Comparison of ENCODE assay signal across 1 cellular context in genomic region chr12:46557539-46558373, GRCh38.
A peak's percentile ranks its signal among the peaks of the same experiment; 100 is the strongest.
TF ChIP-seq lines count a peak whose summit lies in the region.

No MANE protein-coding gene starts in this region.

TF ChIP-seq in K562, 482 proteins besides CTCF, POLR2A, EP300 and RAD21 (continued from another document and continues in another):
- TF ChIP-seq U2AF1 (optimal IDR thresholded peaks at IDR 0.05; ENCODE audit: low read depth, low read length) (no peak), ZC3H8 (IDR thresholded peaks at IDR 0.05) (no peak), EHMT2 (IDR thresholded peaks at IDR 0.05) (peak; percentile 92; the same call in 1 of the 2 replicates), SMARCA4 (IDR thresholded peaks at IDR 0.05) (peak; percentile 82), CREM (IDR thresholded peaks at IDR 0.05; ENCODE audit: low read depth) (no peak), UBTF (IDR thresholded peaks at IDR 0.05; ENCODE audit: borderline replicate concordance in 1 of 2, low read depth in 2 of 2, low read length in 2 of 2) (no peak), ZNF232 (CRISPR knock-in tag; IDR thresholded peaks at IDR 0.05) (no peak), GTF2E2 (tag; IDR thresholded peaks at IDR 0.05) (0 out of 2 replicates have a peak, but pooled peaks have one; percentile 73), PHF8 (IDR thresholded peaks at IDR 0.05; ENCODE audit: borderline replicate concordance, low read length) (no peak), REST (CRISPR knock-in tag; IDR thresholded peaks at IDR 0.05; ENCODE audit: low read depth) (no peak), PHF20 (IDR thresholded peaks at IDR 0.05; ENCODE audit: partially characterized antibody) (no peak), JUN (IDR thresholded peaks at IDR 0.05; ENCODE audit: borderline replicate concordance, low read depth, low read length) (peak; percentile 57; the same call in 1 of the 2 replicates), JUN (CRISPR knock-in tag; IDR thresholded peaks at IDR 0.05; ENCODE audit: borderline replicate concordance) (no peak), TFAM (CRISPR knock-in tag; conservative IDR thresholded peaks at IDR 0.05) (no peak), SUPT5H (IDR thresholded peaks at IDR 0.05) (no peak), HDAC2 (IDR thresholded peaks at IDR 0.05) (peak; percentile 86; the same call in 1 of the 2 replicates), IRF9 (tag; IDR thresholded peaks at IDR 0.05) (peak; percentile 99), POLR2B (IDR thresholded peaks at IDR 0.05; ENCODE audit: low read depth, partially characterized antibody) (no peak), ZNF23 (CRISPR knock-in tag; IDR thresholded peaks at IDR 0.05) (no peak), ZNF263 (CRISPR knock-in tag; IDR thresholded peaks at IDR 0.05; ENCODE audit: borderline replicate concordance) (no peak), KLF13 (tag; IDR thresholded peaks at IDR 0.05; ENCODE audit: borderline replicate concordance, low read depth) (no peak), CHD2 (IDR thresholded peaks at IDR 0.05; ENCODE audit: low read depth, low read length) (no peak), TSC22D4 (tag; IDR thresholded peaks at IDR 0.05) (no peak), PTRF (tag; IDR thresholded peaks at IDR 0.05) (no peak), NKRF (IDR thresholded peaks at IDR 0.05; ENCODE audit: borderline replicate concordance) (no peak), NR2F6 (CRISPR knock-in tag; IDR thresholded peaks at IDR 0.05) (no peak), MECOM (CRISPR knock-in tag; IDR thresholded peaks at IDR 0.05) (peak; percentile 35; the same call in 1 of the 2 replicates), NCOA1 (IDR thresholded peaks at IDR 0.05; ENCODE audit: low read depth) (peak; percentile 50; the same call in 1 of the 2 replicates), ZBTB12 (CRISPR knock-in tag; IDR thresholded peaks at IDR 0.05) (0 out of 2 replicates have a peak, but pooled peaks have one; percentile 14), POLR2G (IDR thresholded peaks at IDR 0.05; ENCODE audit: low read depth, low read length) (no peak), ATF2 (CRISPR knock-in tag; IDR thresholded peaks at IDR 0.05) (no peak), TEAD2 (tag; IDR thresholded peaks at IDR 0.05) (no peak), ZNF395 (CRISPR knock-in tag; IDR thresholded peaks at IDR 0.05) (peak; percentile 95), FOSL1 (tag; conservative IDR thresholded peaks at IDR 0.05) (peak; percentile 40), RBM34 (IDR thresholded peaks at IDR 0.05; ENCODE audit: borderline replicate concordance, insufficient read depth, low read length) (no peak), TBL1XR1 (IDR thresholded peaks at IDR 0.05; ENCODE audit: low read length in 2 of 2) (no peak), RHOXF2B (CRISPR knock-in tag; conservative IDR thresholded peaks at IDR 0.05) (no peak), HSF4 (CRISPR knock-in tag; IDR thresholded peaks at IDR 0.05; ENCODE audit: borderline replicate concordance) (peak; percentile 23; the same call in 1 of the 2 replicates), FOXA1 (IDR thresholded peaks at IDR 0.05; ENCODE audit: borderline replicate concordance) (no peak), HDGF (IDR thresholded peaks at IDR 0.05) (no peak), ASH1L (IDR thresholded peaks at IDR 0.05; ENCODE audit: borderline replicate concordance, low read depth, partially characterized antibody) (no peak), RFX7 (CRISPR knock-in tag; IDR thresholded peaks at IDR 0.05) (no peak), SIN3A (IDR thresholded peaks at IDR 0.05; ENCODE audit: borderline replicate concordance in 2 of 2, control insufficient read depth in 1 of 2, low read depth in 2 of 2, low read length in 2 of 2) (no peak), ZNF707 (CRISPR knock-in tag; conservative IDR thresholded peaks at IDR 0.05) (no peak), PCBP2 (IDR thresholded peaks at IDR 0.05; ENCODE audit: low read depth, low read length, poor library complexity, severe bottlenecking) (no peak), GTF3C2 (IDR thresholded peaks at IDR 0.05; ENCODE audit: borderline replicate concordance, extremely low read depth, insufficient read length) (no peak), HNRNPLL (IDR thresholded peaks at IDR 0.05; ENCODE audit: low read depth, low read length, poor library complexity, severe bottlenecking) (no peak), ZFP1 (CRISPR knock-in tag; IDR thresholded peaks at IDR 0.05) (no peak), ZNF133 (CRISPR knock-in tag; IDR thresholded peaks at IDR 0.05) (no peak), MBD1 (CRISPR knock-in tag; IDR thresholded peaks at IDR 0.05) (no peak)
